ENCODE assay signal across 26 cellular contexts in the genomic region with DNA sequence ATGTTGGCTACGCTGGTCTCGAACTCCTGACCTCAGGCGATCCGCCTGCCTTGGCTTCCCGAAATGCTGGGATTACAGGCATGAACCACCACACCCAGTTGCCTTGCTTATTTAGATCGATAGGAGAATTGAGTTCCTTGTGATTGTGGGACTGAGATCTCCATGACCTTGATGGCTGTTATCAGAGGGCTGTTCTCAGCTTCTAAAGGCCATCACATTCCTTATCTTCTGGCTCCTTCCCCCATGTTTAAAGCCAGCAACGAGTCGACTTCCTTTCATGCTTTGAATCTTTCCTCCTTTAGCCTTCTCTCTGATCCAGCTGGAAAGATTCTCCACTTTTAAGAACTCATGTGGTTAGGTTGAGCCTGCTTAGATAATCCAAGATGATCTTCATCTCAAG.
"Had no signal": no experiment of that assay in that cellular context is flagged by ENCODE, and none has a peak within 500 bp of the region (broad histone marks: within the 10 kb centered on the region; RNA-seq: fewer than 3 reads in every experiment).

No MANE protein-coding gene starts in this region.

- ATAC-seq: mucosa of descending colon; naive thymus-derived CD4-positive, alpha-beta T cell; natural killer cell treated with Interleukin-12 subunit alpha and Interleukin-12 subunit beta and Interleukin-15 and Interleukin-18, amount 100 ng/mL, for 72 hours; pancreas; right cardiac atrium; sciatic nerve; stimulated activated effector memory CD8-positive, alpha-beta T cell treated with anti-CD3 and anti-CD28 coated beads, Interleukin-12 subunit alpha, Interleukin-12 subunit beta, amount 100 ng/mL, for 72 hours; upper lobe of right lung had no signal

- H3K9me3 ChIP-seq: left ventricle myocardium inferior, mucosa of descending colon, pancreas, prostate gland, spleen, suprapubic skin, thoracic aorta, tibial artery, upper lobe of right lung had no signal

- H3K27ac ChIP-seq: left ventricle myocardium inferior, pancreas, prostate gland, spleen, suprapubic skin, thoracic aorta, tibial artery, upper lobe of right lung had no signal

- FAIRE-seq: islet of Langerhans, pancreas, small intestine, urothelium cell line had no signal

- H3K4me3 ChIP-seq: left ventricle myocardium inferior, lung, mucosa of descending colon, pancreas, prostate gland, spleen, suprapubic skin, thoracic aorta, tibial artery, upper lobe of right lung had no signal

- H3K27ac Mint-ChIP-seq: immature natural killer cell; naive thymus-derived CD4-positive, alpha-beta T cell; natural killer cell treated with Interleukin-12 subunit alpha and Interleukin-12 subunit beta and Interleukin-15 and Interleukin-18, amount 100 ng/mL, for 72 hours; stimulated activated effector memory CD8-positive, alpha-beta T cell treated with anti-CD3 and anti-CD28 coated beads, Interleukin-12 subunit alpha, Interleukin-12 subunit beta, amount 100 ng/mL, for 72 hours; stimulated activated naive CD8-positive, alpha-beta T cell treated with anti-CD3 and anti-CD28 coated beads, Interleukin-15, Interleukin-2, amounts not matched to agents 100 ng/mL and 50 ng/mL, for 24 hours had no signal

- DNase-seq: hypothalamus; immature natural killer cell; left ventricle myocardium inferior; midbrain; mucosa of descending colon; naive thymus-derived CD4-positive, alpha-beta T cell; pancreas; posterior cingulate gyrus; retina; right cardiac atrium; small intestine; spleen; stimulated activated CD4-positive, alpha-beta T cell treated with anti-CD3 and anti-CD28 coated beads, Interleukin-4, amount 100 ng/mL, for 24 hours; stimulated activated naive CD4-positive, alpha-beta T cell; tibial artery; upper lobe of right lung had no signal

- H3K4me1 Mint-ChIP-seq: immature natural killer cell; stimulated activated effector memory CD8-positive, alpha-beta T cell treated with anti-CD3 and anti-CD28 coated beads, Interleukin-12 subunit alpha, Interleukin-12 subunit beta, amount 100 ng/mL, for 72 hours had no signal

- H3K36me3 Mint-ChIP-seq: naive thymus-derived CD4-positive, alpha-beta T cell; natural killer cell treated with Interleukin-12 subunit alpha and Interleukin-12 subunit beta and Interleukin-15 and Interleukin-18, amount 100 ng/mL, for 72 hours; stimulated activated effector memory CD8-positive, alpha-beta T cell treated with anti-CD3 and anti-CD28 coated beads, Interleukin-12 subunit alpha, Interleukin-12 subunit beta, amount 100 ng/mL, for 72 hours had no signal

- H3K27me3 ChIP-seq: pancreas, spleen, suprapubic skin, tibial artery, upper lobe of right lung had no signal

- H3K36me3 ChIP-seq: left ventricle myocardium inferior, pancreas, prostate gland, spleen, suprapubic skin, thoracic aorta, tibial artery, upper lobe of right lung had no signal

- H3K4me1 ChIP-seq: left ventricle myocardium inferior, pancreas, prostate gland, spleen, suprapubic skin, tibial artery, upper lobe of right lung had no signal

- H3K4me3 Mint-ChIP-seq: immature natural killer cell; naive thymus-derived CD4-positive, alpha-beta T cell; natural killer cell treated with Interleukin-12 subunit alpha and Interleukin-12 subunit beta and Interleukin-15 and Interleukin-18, amount 100 ng/mL, for 72 hours; stimulated activated effector memory CD8-positive, alpha-beta T cell treated with anti-CD3 and anti-CD28 coated beads, Interleukin-12 subunit alpha, Interleukin-12 subunit beta, amount 100 ng/mL, for 72 hours; stimulated activated naive CD8-positive, alpha-beta T cell treated with anti-CD3 and anti-CD28 coated beads, Interleukin-15, Interleukin-2, amounts not matched to agents 100 ng/mL and 50 ng/mL, for 24 hours had no signal
